In the genomic region with DNA sequence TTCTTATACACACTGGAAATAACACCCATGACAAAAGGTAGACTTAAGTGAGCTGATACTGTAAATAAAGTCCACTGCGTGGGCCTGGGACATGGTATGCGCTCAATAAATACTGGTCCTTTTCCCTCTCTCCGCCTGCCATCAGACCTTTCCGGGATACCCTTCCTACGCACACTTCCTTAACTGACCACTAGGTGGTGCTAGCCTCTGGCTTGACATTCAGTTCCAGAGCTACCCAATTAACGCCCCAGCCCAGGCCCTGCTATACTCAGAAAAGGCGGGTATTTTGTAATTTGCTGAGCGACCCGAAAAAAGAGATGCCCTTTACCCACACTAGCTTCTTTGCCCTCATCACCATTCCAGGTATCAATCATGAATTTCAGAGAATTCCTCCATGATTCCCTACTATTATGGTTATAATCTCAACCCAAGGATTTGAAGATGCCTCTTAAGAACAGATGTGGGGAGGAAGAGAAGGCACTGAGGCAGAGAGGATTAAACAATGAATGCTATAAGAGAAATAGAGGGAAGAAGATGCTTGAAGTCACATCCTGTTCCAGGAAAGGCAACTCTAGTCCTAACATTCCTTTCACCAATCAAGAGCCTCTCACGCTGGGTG, we compare ENCODE assay signal across 8 cellular contexts. TPM values are rescaled to one million over a fixed set of nuclear protein-coding genes. Genes with fewer than 3 reads are reported as not detected.
DNase-seq lines count a peak whose midpoint lies in the region; ATAC-seq and TF ChIP-seq lines count a peak whose summit lies in the region.

No MANE protein-coding gene starts in this region.

- TF ChIP-seq CTCF in Panc1 (IDR thresholded peaks at IDR 0.05) (peak; percentile 96), fibroblast of lung (conservative IDR thresholded peaks at IDR 0.05 in 1 of 2, IDR thresholded peaks at IDR 0.05 in 1 of 2; ENCODE audit: low read depth in 1 of 2, low read length in 2 of 2) (peak; percentile 95 to 98)

- H3K4me1 Mint-ChIP-seq in activated T-cell treated with anti-CD3 and anti-CD28 coated beads, Interleukin-2, amount 50 U/mL, for 4 hours (ENCODE audit: low read depth) = peaks cover 7% of the 10 kb centered on the region

- H3K27me3 Mint-ChIP-seq in activated T-cell treated with anti-CD3 and anti-CD28 coated beads, Interleukin-2, amount 50 U/mL, for 4 hours (ENCODE audit: low read depth) = no peaks in the 10 kb centered on the region

- H3K36me3 ChIP-seq in Karpas-422 (ENCODE audit: insufficient read depth, low read length) (no peaks in the 10 kb centered on the region), Panc1 (ENCODE audit: control insufficient read depth, insufficient read depth, low read length) (no peaks in the 10 kb centered on the region), fibroblast of lung (ENCODE audit: control insufficient read depth, insufficient read depth, low read length) (no peaks in the 10 kb centered on the region), neuronal stem cell (replicated peaks in 1 of 2; ENCODE audit: control insufficient read depth in 2 of 2, insufficient read depth in 2 of 2, low read length in 2 of 2) (no peaks in the 10 kb centered on the region)

- no peak overlapping the region for H2BK12ac ChIP-seq in neuronal stem cell (ENCODE audit: low read length)

- no peak overlapping the region for H4K8ac ChIP-seq in neuronal stem cell (ENCODE audit: low read depth, low read length)

- no peak overlapping the region for H4K91ac ChIP-seq in neuronal stem cell (ENCODE audit: low read depth, low read length, poor library complexity)

- H3K4ac ChIP-seq in neuronal stem cell (ENCODE audit: low read length) = no peak overlapping the region

- ATAC-seq in Panc1 (peak; percentile 68), GM19324 (IDR thresholded peaks at IDR 0.05; ENCODE audit: low FRiP score, unreplicated experiment) (no peak)
- ATAC-seq in activated T-cell treated with anti-CD3 and anti-CD28 coated beads, Interleukin-2, amount 50 U/mL, for 4 hours = peak; percentile 63 to 71

- no peak overlapping the region for H3K4me2 ChIP-seq in Karpas-422 (ENCODE audit: low read depth, low read length, poor library complexity, severe bottlenecking)
- H3K4me2 ChIP-seq in fibroblast of lung (ENCODE audit: extremely low read depth, insufficient read depth, low read length) = no peak overlapping the region
- H3K4me2 ChIP-seq in neuronal stem cell (ENCODE audit: insufficient read depth, low read length, poor library complexity, severe bottlenecking) = no peak overlapping the region

- H3K18ac ChIP-seq in neuronal stem cell (ENCODE audit: low read length) = no peak overlapping the region

- H3K27ac ChIP-seq in Karpas-422 (ENCODE audit: low read length) = no peak overlapping the region
- no peak overlapping the region for H3K27ac ChIP-seq in Panc1 (ENCODE audit: low read length)
- H3K27ac ChIP-seq in fibroblast of lung (ENCODE audit: insufficient read depth, low read length) = no peak overlapping the region
- no peak overlapping the region for H3K27ac ChIP-seq in neuronal stem cell (replicated peaks; ENCODE audit: low read length)

- H3K9me3 ChIP-seq in Karpas-422 (ENCODE audit: low read length) (peaks cover 7% of the 10 kb centered on the region; the same call in 1 of the 2 replicates), Panc1 (ENCODE audit: control insufficient read depth, insufficient read depth, low read depth, low read length) (peaks cover 3% of the 10 kb centered on the region; the same call in 1 of the 2 replicates), fibroblast of lung (ENCODE audit: control insufficient read depth, insufficient read depth, low read depth, low read length) (no peaks in the 10 kb centered on the region), neuronal stem cell (replicated peaks in 1 of 2; ENCODE audit: control insufficient read depth in 2 of 2, insufficient read depth in 1 of 2, low read depth in 1 of 2, low read length in 2 of 2) (peaks cover 2% of the 10 kb centered on the region in 2 donors)

- H4K20me1 ChIP-seq in Karpas-422 (ENCODE audit: insufficient read depth, low read depth, low read length) (no peaks in the 10 kb centered on the region), fibroblast of lung (ENCODE audit: control insufficient read depth, extremely low read depth, insufficient read depth, low read length) (no peaks in the 10 kb centered on the region)

- WGBS in neuronal stem cell (ENCODE audit: extremely low coverage in 2 of 2, insufficient read length in 2 of 2, insufficient replicate concordance in 1 of 2), 2 donors = no CpG with 5 or more reads among the region's 10 CpGs

- H2AFZ ChIP-seq in Karpas-422 (ENCODE audit: low read length) (no peak overlapping the region), fibroblast of lung (ENCODE audit: low read length) (no peak overlapping the region), neuronal stem cell (ENCODE audit: low read length) (no peak overlapping the region)

- POLR2A ChIA-PET in Panc1 (lab: Charles Lee) = no interaction called here

- H3K14ac ChIP-seq in neuronal stem cell (ENCODE audit: low read length) = no peak overlapping the region

- no peak overlapping the region for H3K4me3 Mint-ChIP-seq in activated T-cell treated with anti-CD3 and anti-CD28 coated beads, Interleukin-2, amount 50 U/mL, for 4 hours

- H3K4me1 ChIP-seq in Karpas-422 (ENCODE audit: low read length) = peaks cover 15% of the 10 kb centered on the region
- H3K4me1 ChIP-seq in Panc1 (ENCODE audit: control insufficient read depth, insufficient read depth, low read length) = 0 out of 2 replicates have a peak, but pooled peaks cover 3% of the 10 kb centered on the region
- H3K4me1 ChIP-seq in fibroblast of lung (ENCODE audit: control insufficient read depth, extremely low read depth, insufficient read depth, low read length) = peaks cover 5% of the 10 kb centered on the region
- H3K4me1 ChIP-seq in neuronal stem cell (ENCODE audit: control insufficient read depth in 2 of 2, insufficient read depth in 1 of 2, low read depth in 1 of 2, low read length in 2 of 2) = peaks cover 6 to 9% of the 10 kb centered on the region in 2 donors

- no peak overlapping the region for H2AK5ac ChIP-seq in neuronal stem cell (ENCODE audit: low read depth, low read length)

- no peaks in the 10 kb centered on the region for H3K79me1 ChIP-seq in neuronal stem cell (ENCODE audit: low read depth, low read length)

- BruUV-seq in Panc1 (replicated peaks; lab: Mats Ljungman, UMichigan) = no TSS peak

- CTCF ChIA-PET in Panc1 (lab: Charles Lee) = interaction anchor here (0.5 to 1.7 kb wide), 9 partner anchors 13 to 119 kb away, joined by 3 to 15 read pairs (median 4); no protein-coding TSS in a partner anchor

- no peak overlapping the region for H2BK120ac ChIP-seq in neuronal stem cell (ENCODE audit: low read depth, low read length)

- in situ Hi-C loops in Panc1 (cut with HindIII; ENCODE audit: low pct_unique_long_range_greater_than_20kb, low sequenced_read_pairs) = no loop called here

- H3K79me2 ChIP-seq in Karpas-422 (ENCODE audit: low read length) = no peaks in the 10 kb centered on the region
- H3K79me2 ChIP-seq in fibroblast of lung (ENCODE audit: control insufficient read depth, insufficient read depth, low read length) = peaks cover 8% of the 10 kb centered on the region

- H2BK15ac ChIP-seq in neuronal stem cell (ENCODE audit: low read length) = no peak overlapping the region

- H3K9me3 Mint-ChIP-seq in activated T-cell treated with anti-CD3 and anti-CD28 coated beads, Interleukin-2, amount 50 U/mL, for 4 hours = no peaks in the 10 kb centered on the region

- H3K9ac ChIP-seq in Karpas-422 (ENCODE audit: low read length) = no peak overlapping the region
- no peak overlapping the region for H3K9ac ChIP-seq in fibroblast of lung (ENCODE audit: insufficient read depth, low read length)
- no peak overlapping the region for H3K9ac ChIP-seq in neuronal stem cell (ENCODE audit: low read depth, low read length, poor library complexity)

- no peak overlapping the region for H3K23ac ChIP-seq in neuronal stem cell (ENCODE audit: low read depth, low read length, poor library complexity)

- intact Hi-C loops in Panc1 (cut with micrococcal nuclease; ENCODE audit: unreplicated experiment) = loop anchor here (2.0 kb wide), 1 partner anchor 52 kb away; no protein-coding TSS in a partner anchor

- no peaks in the 10 kb centered on the region for H3K9me2 ChIP-seq in Karpas-422 (replicated peaks; ENCODE audit: insufficient read depth, low read length)

- DNase-seq in EH (ENCODE audit: low read depth) = peak; percentile 81
- peak; percentile 92 for DNase-seq in Karpas-422
- DNase-seq in Panc1 (ENCODE audit: low read depth, low spot score) = peak; percentile 53
- DNase-seq in activated T-cell treated with anti-CD3 and anti-CD28 coated beads, Interleukin-2, amount 50 U/mL, for 4 hours = peak; percentile 75
- peak; percentile 51 to 79 for DNase-seq in fibroblast of lung (ENCODE audit: low read depth in 2 of 2)
- peak; percentile 69 for DNase-seq in neuronal stem cell (ENCODE audit: low spot score)
- peak; percentile 94 for DNase-seq in superior temporal gyrus (ENCODE audit: extremely low spot score)

- H3K36me3 Mint-ChIP-seq in activated T-cell treated with anti-CD3 and anti-CD28 coated beads, Interleukin-2, amount 50 U/mL, for 4 hours (ENCODE audit: insufficient read depth) = no peaks in the 10 kb centered on the region

- no peaks in the 10 kb centered on the region for H3K27me3 ChIP-seq in Karpas-422 (ENCODE audit: low read length)
- H3K27me3 ChIP-seq in Panc1 (ENCODE audit: control insufficient read depth, insufficient read depth, low read length) = 0 out of 2 replicates have a peak, but pooled peaks cover 3% of the 10 kb centered on the region
- no peaks in the 10 kb centered on the region for H3K27me3 ChIP-seq in fibroblast of lung (ENCODE audit: control insufficient read depth, insufficient read depth, low read length)
- no peaks in the 10 kb centered on the region for H3K27me3 ChIP-seq in neuronal stem cell (ENCODE audit: control insufficient read depth in 3 of 3, insufficient read depth in 3 of 3, low read depth in 1 of 3, low read length in 3 of 3)

- H2BK5ac ChIP-seq in neuronal stem cell (ENCODE audit: low read length) = no peak overlapping the region

- H3K4me3 ChIP-seq in Karpas-422 (ENCODE audit: low read length) (no peak overlapping the region), Panc1 (ENCODE audit: low read depth in 2 of 2, low read length in 2 of 2) (no peak overlapping the region), fibroblast of lung (replicated peaks in 1 of 4; ENCODE audit: control extremely low read depth in 1 of 4, insufficient read depth in 1 of 4, low read depth in 3 of 4, low read length in 4 of 4) (no peak overlapping the region), neuronal stem cell (ENCODE audit: low read length in 2 of 2) (no peak overlapping the region)

RNA-seq across cellular contexts. Expression of gene LRP1, which starts 3.9 kb away (rescaled TPM):
- 0.56 and 3.1 TPM in 2 replicates for total RNA-seq in Karpas-422 (2014; rRNA removed; shearing (Covaris generic); ENCODE audit: low replicate concordance)
- total RNA-seq in Panc1 (2021; ENCODE audit: unreplicated experiment) (9.0 TPM), fibroblast of lung (377 and 464 TPM in 2 replicates)
- polyA plus RNA-seq in Panc1 (2012; ENCODE audit: insufficient read length) = 28.2 TPM
- 1 to 10 TPM in 2 of 3 donors, under 1 TPM in 1; 0.98 to 1.1 (median 1.0) TPM for total RNA-seq in activated T-cell treated with anti-CD3 and anti-CD28 coated beads, Interleukin-2, amount 50 U/mL, for 4 hours
- 92.2 and 96.9 TPM in 2 replicates for polyA plus RNA-seq in fibroblast of lung
- polyA plus RNA-seq in fibroblast of lung (2012) = 209 and 246 TPM in 2 replicates
- polyA minus RNA-seq in fibroblast of lung (ENCODE audit: low replicate concordance) = 1,375 and 1,576 TPM in 2 replicates
- 13.3 TPM for polyA plus RNA-seq in neuronal stem cell (2013, experiment 1 of 2)
- 12.4 TPM for polyA plus RNA-seq in neuronal stem cell (2013, experiment 2 of 2)

RNA-seq across cellular contexts. Expression of gene STAT6, which starts 13.2 kb away (rescaled TPM):
- 116 and 140 TPM in 2 replicates for total RNA-seq in Karpas-422 (2014; rRNA removed; shearing (Covaris generic); ENCODE audit: low replicate concordance)
- total RNA-seq in Panc1 (2021; ENCODE audit: unreplicated experiment) = 52.3 TPM
- 68.8 TPM for polyA plus RNA-seq in Panc1 (2012; ENCODE audit: insufficient read length)
- 100 to 1,000 TPM; 312 to 340 (median 339) TPM for total RNA-seq in activated T-cell treated with anti-CD3 and anti-CD28 coated beads, Interleukin-2, amount 50 U/mL, for 4 hours
- 90.4 and 103 TPM in 2 replicates for total RNA-seq in fibroblast of lung
- 116 and 123 TPM in 2 replicates for polyA plus RNA-seq in fibroblast of lung
- polyA plus RNA-seq in fibroblast of lung (2012) = 99.4 and 116 TPM in 2 replicates
- 235 and 253 TPM in 2 replicates for polyA minus RNA-seq in fibroblast of lung (ENCODE audit: low replicate concordance)
- 9.9 TPM for polyA plus RNA-seq in neuronal stem cell (2013, experiment 1 of 2)
- polyA plus RNA-seq in neuronal stem cell (2013, experiment 2 of 2) = 8.0 TPM

RNA-seq across cellular contexts. Expression of gene LRP1-AS, which starts 23.1 kb away (rescaled TPM):
- total RNA-seq in Karpas-422 (2014; rRNA removed; shearing (Covaris generic); ENCODE audit: low replicate concordance) = not detected in 2 replicates
- total RNA-seq in Panc1 (2021; ENCODE audit: unreplicated experiment) (not detected), fibroblast of lung (not detected in 2 replicates)
- polyA plus RNA-seq in Panc1 (2012; ENCODE audit: insufficient read length) = not detected
- not detected for total RNA-seq in activated T-cell treated with anti-CD3 and anti-CD28 coated beads, Interleukin-2, amount 50 U/mL, for 4 hours
- not detected in 2 replicates for polyA plus RNA-seq in fibroblast of lung
- polyA plus RNA-seq in fibroblast of lung (2012) = not detected in 2 replicates
- polyA minus RNA-seq in fibroblast of lung (ENCODE audit: low replicate concordance) = not detected in 2 replicates
- polyA plus RNA-seq in neuronal stem cell (2013, experiment 1 of 2) = not detected
- polyA plus RNA-seq in neuronal stem cell (2013, experiment 2 of 2) = not detected

RNA-seq across cellular contexts. Expression of gene NAB2, which starts 35.5 kb away (rescaled TPM):
- total RNA-seq in Karpas-422 (2014; rRNA removed; shearing (Covaris generic); ENCODE audit: low replicate concordance) = 19.4 and 38.0 TPM in 2 replicates
- total RNA-seq in Panc1 (2021; ENCODE audit: unreplicated experiment) (13.9 TPM), fibroblast of lung (39.6 and 62.7 TPM in 2 replicates)
- 22.8 TPM for polyA plus RNA-seq in Panc1 (2012; ENCODE audit: insufficient read length)
- 10 to 100 TPM; 51.3 to 54.6 (median 52.8) TPM for total RNA-seq in activated T-cell treated with anti-CD3 and anti-CD28 coated beads, Interleukin-2, amount 50 U/mL, for 4 hours
- polyA plus RNA-seq in fibroblast of lung = 31.3 and 34.6 TPM in 2 replicates
- 36.6 and 43.5 TPM in 2 replicates for polyA plus RNA-seq in fibroblast of lung (2012)
- 47.8 and 72.4 TPM in 2 replicates for polyA minus RNA-seq in fibroblast of lung (ENCODE audit: low replicate concordance)
- 51.0 TPM for polyA plus RNA-seq in neuronal stem cell (2013, experiment 1 of 2)
- 47.9 TPM for polyA plus RNA-seq in neuronal stem cell (2013, experiment 2 of 2)

RNA-seq across cellular contexts. Expression of gene NEMP1, which starts 45.8 kb away (rescaled TPM):
- total RNA-seq in Karpas-422 (2014; rRNA removed; shearing (Covaris generic); ENCODE audit: low replicate concordance) = 34.2 and 59.6 TPM in 2 replicates
- 46.9 TPM for total RNA-seq in Panc1 (2021; ENCODE audit: unreplicated experiment)
- polyA plus RNA-seq in Panc1 (2012; ENCODE audit: insufficient read length) = 11.6 TPM
- 10 to 100 TPM; 39.1 to 47.5 (median 42.5) TPM for total RNA-seq in activated T-cell treated with anti-CD3 and anti-CD28 coated beads, Interleukin-2, amount 50 U/mL, for 4 hours
- 7.7 and 8.4 TPM in 2 replicates for total RNA-seq in fibroblast of lung
- 11.1 and 17.6 TPM in 2 replicates for polyA plus RNA-seq in fibroblast of lung
- polyA plus RNA-seq in fibroblast of lung (2012) = 4.9 and 8.4 TPM in 2 replicates
- 4.9 and 17.5 TPM in 2 replicates for polyA minus RNA-seq in fibroblast of lung (ENCODE audit: low replicate concordance)
- polyA plus RNA-seq in neuronal stem cell (2013, experiment 1 of 2) = 31.6 TPM
- 33.0 TPM for polyA plus RNA-seq in neuronal stem cell (2013, experiment 2 of 2)

Comparison
In these comparisons a context has a peak if more than half of its experiments do, and no peak if none do; other contexts are left out.
1. RNA of gene LRP1, which starts 3.9 kb away (total RNA-seq): 377 to 464 TPM in fibroblast of lung; 9.0 TPM in Panc1 (single experiment), 0.98 to 1.1 TPM in activated T-cell treated with anti-CD3 and anti-CD28 coated beads, Interleukin-2, amount 50 U/mL, for 4 hours and 0.56 to 3.1 TPM in Karpas-422; every median in the first group is over 10 times any median in the second.
2. Peak in every context shown above with its lines, with median percentiles within 50 percentile points of each other: DNase-seq.